ENCODE assay signal across 15 cellular contexts in genomic region chr6:170223718-170224693, GRCh38.
A peak's percentile ranks its signal among the peaks of the same experiment; 100 is the strongest.
DNase-seq lines count a peak whose midpoint lies in the region; ATAC-seq, FAIRE-seq and TF ChIP-seq lines count a peak whose summit lies in the region.
"Had no signal": no experiment of that assay in that cellular context is flagged by ENCODE, and none has a peak within 500 bp of the region (broad histone marks: within the 10 kb centered on the region; RNA-seq: fewer than 3 reads in every experiment).

No MANE protein-coding gene starts in this region.

- dilution Hi-C loops in keratinocyte (cut with MboI; ENCODE audit: extremely low pct_ligation_motif_present, low sequenced_read_pairs) = no loop called here

- no peaks in the 10 kb centered on the region for H4K20me1 ChIP-seq in keratinocyte (ENCODE audit: control insufficient read depth, extremely low read depth, insufficient read depth, low read length)

- intact Hi-C loops in sciatic nerve (cut with DNase I) = no loop called here

- CTCF ChIA-PET in RWPE1 (lab: Yijun Ruan, JAX) = interaction anchor here (0.5 to 0.7 kb wide), 3 partner anchors 13 to 66 kb away, joined by 3 to 4 read pairs (median 3); no protein-coding TSS in a partner anchor

- no peaks in the 10 kb centered on the region for H3K27me3 ChIP-seq in keratinocyte (ENCODE audit: control insufficient read depth, extremely low read depth, insufficient read depth, low read length)
- H3K27me3 ChIP-seq: gastroesophageal sphincter, ovary had no signal

- TF ChIP-seq CTCF in RWPE1 (conservative IDR thresholded peaks at IDR 0.05; ENCODE audit: low read depth) (no peak), keratinocyte (optimal IDR thresholded peaks at IDR 0.05 in 1 of 3, IDR thresholded peaks at IDR 0.05 in 1 of 3, conservative IDR thresholded peaks at IDR 0.05 in 1 of 3; ENCODE audit: extremely low read depth in 1 of 3, insufficient read depth in 2 of 3, low read length in 3 of 3) (no peak)

- peak overlapping the region; percentile 100 for H3K27ac ChIP-seq in RWPE1
- peak overlapping the region; percentile 72 for H3K27ac ChIP-seq in keratinocyte (ENCODE audit: control insufficient read depth, insufficient read depth, low read length)
- H3K27ac ChIP-seq: gastroesophageal sphincter, GM23248, ovary had no signal

- TF ChIP-seq POLR2A in GM12892 (IDR thresholded peaks at IDR 0.05; ENCODE audit: low read depth, low read length) = no peak

- POLR2A ChIA-PET in RWPE1 (lab: Yijun Ruan, JAX; ENCODE audit: low non-redundant PET) = no interaction called here

- DNase-seq in ELF-1 (ENCODE audit: low read depth, low spot score) (peak; percentile 3), RWPE1 (ENCODE audit: low spot score) (no peak), keratinocyte (ENCODE audit: low read depth, low spot score) (no peak), sciatic nerve (ENCODE audit: low spot score) (peak; percentile 51), SK-N-DZ (ENCODE audit: low spot score) (no peak), GM12892 (ENCODE audit: insufficient read length) (no peak), glomerular visceral epithelial cell (ENCODE audit: extremely low spot score) (no peak)
- DNase-seq: amniotic stem cell; NCI-H187 treated with DMSO at 0.1 percent for 48 hours; OCI-M1; stimulated activated naive CD8-positive, alpha-beta T cell treated with anti-CD3 and anti-CD28 coated beads, Interleukin-15, amount 100 ng/mL, for 72 hours; SW 1271 had no signal

- no peak for ATAC-seq in sciatic nerve
- ATAC-seq: gastroesophageal sphincter had no signal

- peak overlapping the region; percentile 35 for H3K9ac ChIP-seq in keratinocyte (ENCODE audit: control insufficient read depth, extremely low read depth, insufficient read depth, low read length)
- H3K9ac ChIP-seq: GM23248 had no signal

- H3K4me2 ChIP-seq in keratinocyte (ENCODE audit: control insufficient read depth, extremely low read depth, insufficient read depth, low read depth, low read length) = peak overlapping the region; percentile 80

- H3K79me2 ChIP-seq in keratinocyte (ENCODE audit: control insufficient read depth, insufficient read depth, low read length) = no peaks in the 10 kb centered on the region

- FAIRE-seq in keratinocyte (lab: Jason Lieb, UNC) (no peak), GM12892 (lab: Jason Lieb, UNC) (no peak)

- no peak overlapping the region for H2AFZ ChIP-seq in keratinocyte (ENCODE audit: control insufficient read depth, low read length)
- H2AFZ ChIP-seq: GM23248 had no signal

- no peaks in the 10 kb centered on the region for H3K9me3 ChIP-seq in keratinocyte (ENCODE audit: control insufficient read depth, low read depth, low read length)
- H3K9me3 ChIP-seq: gastroesophageal sphincter, ovary had no signal

- no peaks in the 10 kb centered on the region for H3K9me1 ChIP-seq in keratinocyte (ENCODE audit: control insufficient read depth, extremely low read depth, insufficient read depth, low read length)

- no peak overlapping the region for H3K4me3 ChIP-seq in keratinocyte (ENCODE audit: control insufficient read depth in 2 of 3, extremely low read depth in 1 of 3, insufficient read depth in 2 of 3, low read depth in 1 of 3, low read length in 3 of 3)
- H3K4me3 ChIP-seq: gastroesophageal sphincter, GM23248, ovary had no signal

- no peaks in the 10 kb centered on the region for H3K36me3 ChIP-seq in keratinocyte (ENCODE audit: control insufficient read depth in 2 of 2, extremely low read depth in 1 of 2, insufficient read depth in 2 of 2, low read length in 2 of 2)
- H3K36me3 ChIP-seq: gastroesophageal sphincter, ovary had no signal

- peaks cover 41% of the 10 kb centered on the region for H3K4me1 ChIP-seq in keratinocyte (ENCODE audit: control insufficient read depth, extremely low read depth, insufficient read depth, low read length)
- H3K4me1 ChIP-seq: gastroesophageal sphincter had no signal

Comparison
In these comparisons a context has a peak if more than half of its experiments do, and no peak if none do; other contexts are left out.
1. DNase-seq: peak in ELF-1 (single experiment) and sciatic nerve (single experiment); none in RWPE1 (single experiment), keratinocyte (single experiment), SK-N-DZ (single experiment), GM12892 (single experiment) and glomerular visceral epithelial cell (single experiment).